ENCODE assay signal across 8 cellular contexts in the genomic region with DNA sequence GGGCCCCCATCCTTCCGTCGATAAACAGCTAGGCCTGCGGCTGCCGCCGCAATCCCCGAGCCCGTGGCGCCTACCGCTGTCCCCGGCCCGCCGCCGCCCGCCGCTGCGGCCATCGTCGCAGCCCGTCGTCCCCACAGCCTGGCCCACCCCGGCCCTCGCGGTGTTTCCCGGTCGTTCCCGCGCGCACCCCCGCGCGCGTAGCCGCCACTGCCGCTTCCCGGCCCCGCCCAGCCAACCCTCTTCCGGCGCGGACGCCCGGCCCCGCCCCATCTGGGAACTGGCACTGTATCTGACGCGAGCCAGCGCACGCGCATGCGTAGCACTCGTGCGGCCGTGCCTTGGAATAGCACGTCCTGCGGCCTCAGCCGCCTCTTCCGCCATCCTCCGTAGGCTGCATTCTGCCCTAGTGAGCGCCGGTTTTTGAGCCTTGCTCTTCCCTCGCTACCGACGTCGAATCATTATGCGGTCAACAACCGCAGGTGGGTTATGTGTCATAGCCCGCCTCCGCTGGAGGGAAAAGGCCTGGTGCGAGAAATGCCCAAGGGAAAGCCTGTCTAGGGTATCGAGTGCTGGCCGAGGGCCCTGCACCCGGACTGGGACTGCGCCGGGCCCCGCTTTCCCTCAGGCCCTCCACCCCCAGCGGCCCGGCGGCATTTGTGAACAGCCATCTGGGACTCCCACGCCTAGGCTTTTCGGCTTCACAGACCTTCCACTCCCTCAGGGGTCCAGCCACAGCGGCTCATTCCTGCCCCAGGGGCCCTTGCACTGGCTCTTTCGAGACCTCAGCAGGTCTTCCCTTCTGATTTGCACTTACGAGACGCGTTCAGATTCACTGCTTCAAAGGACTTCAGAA. TPM values are rescaled to one million over a fixed set of nuclear protein-coding genes. Genes with fewer than 3 reads are reported as not detected.
DNase-seq lines count a peak whose midpoint lies in the region; ATAC-seq, FAIRE-seq and TF ChIP-seq lines count a peak whose summit lies in the region.

SMARCC1 (minus strand) TSS at position 209 of the 853 bp plus-strand sequence; CDS start at position 113, 96 bp downstream.

- peak within 1 kb of the TSS; percentile 99 for H3K9ac ChIP-seq in HepG2 (ENCODE audit: insufficient read depth, low read depth, low read length)

- intact Hi-C loops in dendritic cell treated with granulocyte-macrophage colony-stimulating factor and Interleukin-4, amounts not matched to agents 40 ng/mL and 50 ng/mL, for 4 days (cut with micrococcal nuclease) = loop anchor here (1.0 to 10.0 kb wide), 2 partner anchors 7 to 397 kb away; partner anchors contain the start of gene PTPN23
- intact Hi-C loops in HepG2 (cut with micrococcal nuclease; ENCODE audit: unreplicated experiment) = no loop called here

- H3K36me3 ChIP-seq in HepG2 (replicated peaks in 1 of 2; ENCODE audit: control insufficient read depth in 1 of 2, insufficient read depth in 2 of 2, low read length in 2 of 2) = no peaks in the 10 kb centered on the region

- no peaks in the 10 kb centered on the region for H3K27me3 Mint-ChIP-seq in dendritic cell treated with granulocyte-macrophage colony-stimulating factor and Interleukin-4, amounts not matched to agents 40 ng/mL and 50 ng/mL, for 4 days

- H3K27ac ChIP-seq in HepG2 (ENCODE audit: extremely low read length, insufficient read depth, low read length) = peak within 1 kb of the TSS; percentile 91

- peaks cover 8% of the 10 kb centered on the region for H3K36me3 Mint-ChIP-seq in dendritic cell treated with granulocyte-macrophage colony-stimulating factor and Interleukin-4, amounts not matched to agents 40 ng/mL and 50 ng/mL, for 4 days (ENCODE audit: low read depth)

- peak within 1 kb of the TSS; percentile 86 for H3K4me2 ChIP-seq in HepG2 (ENCODE audit: low read depth, low read length)

- no peaks in the 10 kb centered on the region for H3K9me3 ChIP-seq in HepG2 (ENCODE audit: low read length)

- peak; percentile 76 for ATAC-seq in GM19351 (IDR thresholded peaks at IDR 0.05; ENCODE audit: unreplicated experiment)
- peak; percentile 80 for ATAC-seq in HG03521 (IDR thresholded peaks at IDR 0.05; ENCODE audit: unreplicated experiment)
- peak; percentile 92 for ATAC-seq in HepG2

- peaks cover 44% of the 10 kb centered on the region for H3K4me1 ChIP-seq in HepG2 (ENCODE audit: insufficient read depth, low read length)

- CTCF ChIA-PET in HepG2 (lab: Yijun Ruan, JAX; ENCODE audit: low intra/inter-chr PET ratio, low total read pairs) = no interaction called here

- TF ChIP-seq EP300 in HepG2 (IDR thresholded peaks at IDR 0.05; ENCODE audit: low read depth in 2 of 2, low read length in 2 of 2) = no peak
- TF ChIP-seq EP300 in HepG2 (CRISPR knock-in tag; IDR thresholded peaks at IDR 0.05; ENCODE audit: borderline replicate concordance) = peak; percentile 37; the same call in 1 of the 2 replicates

- DNase-seq in C1 segment of cervical spinal cord (lab: John Stamatoyannopoulos, UW) = peak; percentile 52 to 98 (median 93)
- peak; percentile 95 for DNase-seq in NCI-H748 (lab: John Stamatoyannopoulos, UW; ENCODE audit: unreplicated experiment)
- peak; percentile 92 to 96 for DNase-seq in activated CD4-positive, alpha-beta T cell treated with anti-CD3 and anti-CD28 coated beads, Interleukin-2, amount 50 U/mL, for 24 hours (ENCODE audit: low read depth in 1 of 2, low spot score in 1 of 2)
- peak; percentile 93 for DNase-seq in HepG2 (ENCODE audit: low spot score)
- peak; percentile 97 for DNase-seq in stimulated activated CD4-positive, alpha-beta T cell treated with anti-CD3 and anti-CD28 coated beads, Interleukin-4, amount 100 ng/mL, for 1 hour

- H3K9me3 Mint-ChIP-seq in dendritic cell treated with granulocyte-macrophage colony-stimulating factor and Interleukin-4, amounts not matched to agents 40 ng/mL and 50 ng/mL, for 4 days = no peaks in the 10 kb centered on the region

- WGBS in HepG2 (ENCODE audit: low lambda C conversion rate) = 0% methylated on average over 9 of the region's 83 CpGs

- no peaks in the 10 kb centered on the region; a peak in 1 of 5 replicates for H3K27me3 ChIP-seq in HepG2 (ENCODE audit: control insufficient read depth in 1 of 2, insufficient read depth in 2 of 2, low read length in 2 of 2)

- H4K20me1 ChIP-seq in HepG2 (ENCODE audit: insufficient read depth, low read length) = peaks cover 21% of the 10 kb centered on the region

- H2AFZ ChIP-seq in HepG2 (ENCODE audit: low read length) = no peak within 1 kb of the TSS

- TSS peak; percentile 93 for BruUV-seq in HepG2 (replicated peaks; lab: Mats Ljungman, UMichigan)

- peaks cover 46% of the 10 kb centered on the region for H3K79me2 ChIP-seq in HepG2 (ENCODE audit: insufficient read depth, low read length)

- TF ChIP-seq RAD21 in HepG2 (CRISPR knock-in tag; IDR thresholded peaks at IDR 0.05) = no peak

- H3K4me1 Mint-ChIP-seq in dendritic cell treated with granulocyte-macrophage colony-stimulating factor and Interleukin-4, amounts not matched to agents 40 ng/mL and 50 ng/mL, for 4 days (ENCODE audit: low read depth) = peaks cover 5% of the 10 kb centered on the region

- peak within 1 kb of the TSS; percentile 92 for H3K4me3 Mint-ChIP-seq in dendritic cell treated with granulocyte-macrophage colony-stimulating factor and Interleukin-4, amounts not matched to agents 40 ng/mL and 50 ng/mL, for 4 days

- H3K4me3 ChIP-seq in HepG2 (replicated peaks in 1 of 3; ENCODE audit: insufficient read depth in 1 of 3, low read depth in 2 of 3, low read length in 3 of 3) = peak within 1 kb of the TSS; percentile 80 to 94 (median 88)

- in situ Hi-C loops in HepG2 (cut with HindIII; ENCODE audit: extremely low pct_ligation_motif_present, low pct_unique_long_range_greater_than_20kb) = loop anchor here (10.0 kb wide), 1 partner anchor 357 kb away; no protein-coding TSS in a partner anchor

- peak; percentile 18 for FAIRE-seq in HepG2 (lab: Jason Lieb, UNC)

- TF ChIP-seq POLR2A in HepG2 (IDR thresholded peaks at IDR 0.05; ENCODE audit: insufficient read depth in 1 of 2, low read depth in 2 of 2, low read length in 2 of 2) = peak; percentile 90 to 97

- H3K27ac Mint-ChIP-seq in dendritic cell treated with granulocyte-macrophage colony-stimulating factor and Interleukin-4, amounts not matched to agents 40 ng/mL and 50 ng/mL, for 4 days = peak within 1 kb of the TSS; percentile 95

- POLR2A ChIA-PET in HepG2 (lab: Yijun Ruan, JAX) = interaction anchor here (1.9 kb wide), 1 partner anchor 401 kb away, joined by 8 read pairs; the partner anchor contains the start of gene PTPN23

- TF ChIP-seq CTCF in HepG2 (CRISPR knock-in tag; IDR thresholded peaks at IDR 0.05) = 0 out of 2 replicates have a peak, but pooled peaks have one; percentile 23

TF ChIP-seq in HepG2, 621 proteins besides CTCF, POLR2A, EP300 and RAD21 (continues in another document):
- TF ChIP-seq PBX2 (CRISPR knock-in tag; IDR thresholded peaks at IDR 0.05) (no peak), CC2D1A (CRISPR knock-in tag; IDR thresholded peaks at IDR 0.05) (no peak), ZSCAN31 (CRISPR knock-in tag; IDR thresholded peaks at IDR 0.05; ENCODE audit: low read depth) (peak; percentile 94), TOPORS (CRISPR knock-in tag; IDR thresholded peaks at IDR 0.05) (peak; percentile 15; the same call in 1 of the 2 replicates)
- TF ChIP-seq, protein P1, sequence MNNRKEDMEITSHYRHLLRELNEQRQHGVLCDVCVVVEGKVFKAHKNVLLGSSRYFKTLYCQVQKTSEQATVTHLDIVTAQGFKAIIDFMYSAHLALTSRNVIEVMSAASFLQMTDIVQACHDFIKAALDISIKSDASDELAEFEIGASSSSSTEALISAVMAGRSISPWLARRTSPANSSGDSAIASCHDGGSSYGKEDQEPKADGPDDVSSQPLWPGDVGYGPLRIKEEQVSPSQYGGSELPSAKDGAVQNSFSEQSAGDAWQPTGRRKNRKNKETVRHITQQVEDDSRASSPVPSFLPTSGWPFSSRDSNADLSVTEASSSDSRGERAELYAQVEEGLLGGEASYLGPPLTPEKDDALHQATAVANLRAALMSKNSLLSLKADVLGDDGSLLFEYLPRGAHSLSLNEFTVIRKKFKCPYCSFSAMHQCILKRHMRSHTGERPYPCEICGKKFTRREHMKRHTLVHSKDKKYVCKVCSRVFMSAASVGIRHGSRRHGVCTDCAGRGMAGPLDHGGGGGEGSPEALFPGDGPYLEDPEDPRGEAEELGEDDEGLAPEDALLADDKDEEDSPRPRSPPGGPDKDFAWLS (CRISPR knock-in tag; IDR thresholded peaks at IDR 0.05; ENCODE audit: borderline replicate concordance) = no peak

RNA-seq across cellular contexts. Expression of gene SMARCC1, which starts in this region (rescaled TPM):
- 53.6 and 58.4 TPM in 2 replicates for total RNA-seq in HepG2 (2016; rRNA removed; fragmentation: Illumina TruSeq; extraction: Trizol)
- total RNA-seq in HepG2 (2016; cell fraction: cytosol; rRNA removed; fragmentation: Illumina TruSeq; extraction: Trizol; ENCODE audit: low read depth) = 31.7 and 35.7 TPM in 2 replicates
- total RNA-seq in HepG2 (2016; cell fraction: insoluble cytoplasmic fraction; rRNA removed; fragmentation: Illumina TruSeq; extraction: Trizol) = 46.9 and 62.8 TPM in 2 replicates
- 19.5 and 23.9 TPM in 2 replicates for total RNA-seq in HepG2 (2016; cell fraction: membrane; rRNA removed; fragmentation: Illumina TruSeq; extraction: Trizol)
- total RNA-seq in HepG2 (2016; cell fraction: nucleus; rRNA removed; fragmentation: Illumina TruSeq; extraction: Trizol) = 53.6 and 55.4 TPM in 2 replicates
- polyA plus RNA-seq in HepG2 (2011; rRNA removed) = 38.3 and 47.9 TPM in 2 replicates
- 11.9 and 13.7 TPM in 2 replicates for polyA plus RNA-seq in HepG2 (2011; cell fraction: cytosol; rRNA removed)
- polyA plus RNA-seq in HepG2 (2011; cell fraction: nucleus; rRNA removed) = 28.8 and 29.2 TPM in 2 replicates
- polyA plus RNA-seq in HepG2 (2012) = 35.0 and 49.8 TPM in 2 replicates
- 1.8 and 2.0 TPM in 2 replicates for polyA plus RNA-seq in HepG2 (2016; cell fraction: cytosol; fragmentation: Illumina TruSeq; extraction: Trizol; ENCODE audit: low read depth)
- polyA plus RNA-seq in HepG2 (2016; cell fraction: insoluble cytoplasmic fraction; fragmentation: Illumina TruSeq; extraction: Trizol; ENCODE audit: low read depth) = 35.8 and 41.7 TPM in 2 replicates
- 4.7 and 6.4 TPM in 2 replicates for polyA plus RNA-seq in HepG2 (2016; cell fraction: membrane; fragmentation: Illumina TruSeq; extraction: Trizol; ENCODE audit: low read depth)
- polyA plus RNA-seq in HepG2 (2016; cell fraction: nucleus; fragmentation: Illumina TruSeq; extraction: Trizol; ENCODE audit: insufficient read depth, low read depth) = 53.2 and 60.9 TPM in 2 replicates
- 72.6 and 165 TPM in 2 replicates for polyA minus RNA-seq in HepG2 (2011; rRNA and poly(A)+ RNA removed; ENCODE audit: low replicate concordance)
- polyA minus RNA-seq in HepG2 (2011; cell fraction: cytosol; rRNA and poly(A)+ RNA removed) = 31.1 and 46.0 TPM in 2 replicates
- polyA minus RNA-seq in HepG2 (2011; cell fraction: nucleus; rRNA and poly(A)+ RNA removed) = 73.1 and 73.5 TPM in 2 replicates

Comparison
In these comparisons a context has a peak if more than half of its experiments do, and no peak if none do; other contexts are left out.
1. Peak in every context shown above with its lines: DNase-seq, ATAC-seq, H3K4me3 ChIP-seq and H3K27ac ChIP-seq.